1 cellular context compared by ENCODE assay signal in genomic region chr1:12480748-12481362, GRCh38.
TF ChIP-seq lines count a peak whose summit lies in the region.

No MANE protein-coding gene starts in this region.

TF ChIP-seq in K562, 482 proteins besides CTCF, POLR2A, EP300 and RAD21 (continued from another document):
- TF ChIP-seq ZNF395 (CRISPR knock-in tag; IDR thresholded peaks at IDR 0.05): peak; percentile 63; the same call in 1 of the 2 replicates
- TF ChIP-seq ZNF668 (CRISPR knock-in tag; IDR thresholded peaks at IDR 0.05): no peak
- TF ChIP-seq SMARCA5 (IDR thresholded peaks at IDR 0.05): peak; percentile 15; the same call in 1 of the 2 replicates
- no peak for TF ChIP-seq HNRNPH1 (optimal IDR thresholded peaks at IDR 0.05; ENCODE audit: low read depth, low read length)
- no peak for TF ChIP-seq MCM5 (IDR thresholded peaks at IDR 0.05; ENCODE audit: low read depth)
- TF ChIP-seq CXXC5 (CRISPR knock-in tag; IDR thresholded peaks at IDR 0.05): peak; percentile 34; the same call in 1 of the 2 replicates
- TF ChIP-seq ATF7 (IDR thresholded peaks at IDR 0.05): 0 out of 2 replicates have a peak, but pooled peaks have one; percentile 12
- TF ChIP-seq RNF2 (IDR thresholded peaks at IDR 0.05): no peak
- 0 out of 2 replicates have a peak, but pooled peaks have one; percentile 76 for TF ChIP-seq SMAD4 (CRISPR knock-in tag; conservative IDR thresholded peaks at IDR 0.05)
- TF ChIP-seq HDGF (IDR thresholded peaks at IDR 0.05): peak; percentile 44; the same call in 1 of the 2 replicates
- 0 out of 2 replicates have a peak, but pooled peaks have one; percentile 25 for TF ChIP-seq HIVEP1 (CRISPR knock-in tag; IDR thresholded peaks at IDR 0.05)
- peak; percentile 22; the same call in 1 of the 2 replicates for TF ChIP-seq ZBTB12 (CRISPR knock-in tag; IDR thresholded peaks at IDR 0.05)
- TF ChIP-seq ERF (CRISPR knock-in tag; IDR thresholded peaks at IDR 0.05): 0 out of 2 replicates have a peak, but pooled peaks have one; percentile 73
- TF ChIP-seq IRF1 (CRISPR knock-in tag; IDR thresholded peaks at IDR 0.05; ENCODE audit: borderline replicate concordance): no peak
- peak; percentile 39; the same call in 1 of the 2 replicates for TF ChIP-seq MAX (CRISPR knock-in tag; IDR thresholded peaks at IDR 0.05)
- TF ChIP-seq CSDE1 (IDR thresholded peaks at IDR 0.05): no peak
- no peak for TF ChIP-seq PURB (CRISPR knock-in tag; IDR thresholded peaks at IDR 0.05; ENCODE audit: low read depth)
- 0 out of 2 replicates have a peak, but pooled peaks have one; percentile 15 for TF ChIP-seq JUNB (CRISPR knock-in tag; conservative IDR thresholded peaks at IDR 0.05)
- TF ChIP-seq RBM34 (IDR thresholded peaks at IDR 0.05; ENCODE audit: borderline replicate concordance, insufficient read depth, low read length): no peak
- no peak for TF ChIP-seq MEF2A (IDR thresholded peaks at IDR 0.05; ENCODE audit: control insufficient read depth, low read depth, low read length)
- peak; percentile 28 for TF ChIP-seq SMAD1 (IDR thresholded peaks at IDR 0.05; ENCODE audit: low read depth, low read length, partially characterized antibody)
- peak; percentile 70; the same call in 1 of the 2 replicates for TF ChIP-seq DPF2 (IDR thresholded peaks at IDR 0.05)
- no peak for TF ChIP-seq SIN3A (IDR thresholded peaks at IDR 0.05; ENCODE audit: borderline replicate concordance in 2 of 2, control insufficient read depth in 1 of 2, low read depth in 2 of 2, low read length in 2 of 2)
- TF ChIP-seq NR2C2 (CRISPR knock-in tag; IDR thresholded peaks at IDR 0.05): no peak
- peak; percentile 41; the same call in 1 of the 2 replicates for TF ChIP-seq NR2C2 (tag; IDR thresholded peaks at IDR 0.05)
- no peak for TF ChIP-seq RBM14 (IDR thresholded peaks at IDR 0.05; ENCODE audit: borderline replicate concordance, insufficient read depth, low read depth, low read length)
- TF ChIP-seq MYC (IDR thresholded peaks at IDR 0.05; ENCODE audit: low read depth, low read length): no peak
- TF ChIP-seq MYC (CRISPR knock-in tag; IDR thresholded peaks at IDR 0.05; ENCODE audit: borderline replicate concordance, low read depth): 0 out of 2 replicates have a peak, but pooled peaks have one; percentile 57
- TF ChIP-seq ZNF589 (CRISPR knock-in tag; IDR thresholded peaks at IDR 0.05; ENCODE audit: low read depth): peak; percentile 83
- 0 out of 4 replicates have a peak, but pooled peaks of 1 of the 2 experiments have one; percentile 9 for TF ChIP-seq TBL1XR1 (IDR thresholded peaks at IDR 0.05; ENCODE audit: low read length in 2 of 2)
- no peak for TF ChIP-seq NBN (IDR thresholded peaks at IDR 0.05; ENCODE audit: low read depth)
- TF ChIP-seq RCOR1 (IDR thresholded peaks at IDR 0.05; ENCODE audit: borderline replicate concordance in 1 of 2, low read depth in 2 of 2, low read length in 2 of 2): peak in 1 of 2 experiments; percentile 17; a peak in 1 of 4 replicates
- peak; percentile 89 for TF ChIP-seq ZNF175 (CRISPR knock-in tag; IDR thresholded peaks at IDR 0.05; ENCODE audit: low read depth)
- TF ChIP-seq YY1 (IDR thresholded peaks at IDR 0.05; ENCODE audit: borderline replicate concordance in 1 of 3, control insufficient read depth in 1 of 3, extremely low read depth in 1 of 3, insufficient read depth in 3 of 3, insufficient read length in 1 of 3, insufficient replicate concordance in 2 of 3, low read depth in 1 of 3, low read length in 2 of 3): no peak
- TF ChIP-seq ILF3 (IDR thresholded peaks at IDR 0.05; ENCODE audit: borderline replicate concordance): no peak
- TF ChIP-seq CLOCK (CRISPR knock-in tag; IDR thresholded peaks at IDR 0.05; ENCODE audit: borderline replicate concordance): 0 out of 2 replicates have a peak, but pooled peaks have one; percentile 14
- no peak for TF ChIP-seq ZNF408 (CRISPR knock-in tag; IDR thresholded peaks at IDR 0.05; ENCODE audit: low read depth)
- TF ChIP-seq RFX7 (CRISPR knock-in tag; IDR thresholded peaks at IDR 0.05): no peak
- TF ChIP-seq KAT7 (CRISPR knock-in tag; IDR thresholded peaks at IDR 0.05; ENCODE audit: borderline replicate concordance): no peak
- no peak for TF ChIP-seq CTBP1 (IDR thresholded peaks at IDR 0.05; ENCODE audit: borderline replicate concordance)
- TF ChIP-seq L3MBTL2 (IDR thresholded peaks at IDR 0.05): peak; percentile 36; the same call in 1 of the 2 replicates
- TF ChIP-seq DMBX1 (CRISPR knock-in tag; IDR thresholded peaks at IDR 0.05; ENCODE audit: borderline replicate concordance): peak; percentile 80
- peak; percentile 81; the same call in 1 of the 2 replicates for TF ChIP-seq ETV5 (CRISPR knock-in tag; IDR thresholded peaks at IDR 0.05; ENCODE audit: low read depth)
- peak; percentile 78 for TF ChIP-seq ATF3 (IDR thresholded peaks at IDR 0.05)
- TF ChIP-seq ATF3 (CRISPR knock-in tag; conservative IDR thresholded peaks at IDR 0.05): no peak
- no peak for TF ChIP-seq SIN3B (IDR thresholded peaks at IDR 0.05; ENCODE audit: low read depth)
TF ChIP-seq in K562: peak in this region for 51.
